In genomic region chr21:36657999-36658398, GRCh38 we compare ENCODE assay signal across 31 cellular contexts. TPM values are rescaled to one million over a fixed set of nuclear protein-coding genes. Genes with fewer than 3 reads are reported as not detected.
"Had no signal": no experiment of that assay in that cellular context is flagged by ENCODE, and none has a peak within 500 bp of the region (broad histone marks: within the 10 kb centered on the region; RNA-seq: fewer than 3 reads in every experiment).

No MANE protein-coding gene starts in this region.

- ATAC-seq: activated CD4-positive, alpha-beta T cell treated with anti-CD3 and anti-CD28 coated beads for 36 hours; activated CD8-positive, alpha-beta memory T cell treated with anti-CD3 and anti-CD28 coated beads, Interleukin-2, amount 10 ng/mL, durations not matched to agents 7 days and 5 days; activated CD8-positive, alpha-beta T cell treated with anti-CD3 and anti-CD28 coated beads, Interleukin-2, amount 10 ng/mL, durations not matched to agents 7 days and 5 days; activated naive CD8-positive, alpha-beta T cell treated with anti-CD3 and anti-CD28 coated beads, Interleukin-2, amount 50 U/mL, for 24 hours had no signal

- DNase-seq: activated B cell treated with CpG ODN at 0.5 μM for 24 hours; activated CD4-positive, alpha-beta memory T cell treated with anti-CD3 and anti-CD28 coated beads, Interleukin-2, amount 10 ng/mL, durations not matched to agents 7 days and 5 days; activated CD4-positive, alpha-beta T cell treated with anti-CD3 and anti-CD28 coated beads for 1 hour; activated CD4-positive, alpha-beta T cell treated with anti-CD3 and anti-CD28 coated beads for 36 hours; activated CD4-positive, alpha-beta T cell treated with anti-CD3 and anti-CD28 coated beads for 48 hours; activated CD4-positive, alpha-beta T cell treated with anti-CD3 and anti-CD28 coated beads, Interleukin-2, amount 10 ng/mL, durations not matched to agents 7 days and 5 days; activated CD4-positive, alpha-beta T cell treated with anti-CD3 and anti-CD28 coated beads, Interleukin-2, amount 50 U/mL, for 48 hours; activated CD8-positive, alpha-beta memory T cell treated with anti-CD3 and anti-CD28 coated beads for 24 hours; activated CD8-positive, alpha-beta memory T cell treated with anti-CD3 and anti-CD28 coated beads, Interleukin-2, amount 10 ng/mL, durations not matched to agents 7 days and 5 days; activated CD8-positive, alpha-beta memory T cell treated with anti-CD3 and anti-CD28 coated beads, Interleukin-2, amount 50 U/mL, for 48 hours; activated CD8-positive, alpha-beta T cell treated with anti-CD3 and anti-CD28 coated beads, Interleukin-2, amount 10 ng/mL, durations not matched to agents 7 days and 5 days; activated effector memory CD4-positive, alpha-beta T cell treated with Interleukin-2 at 50 U/mL for 16 hours; activated gamma-delta T cell; activated naive CD4-positive, alpha-beta T cell treated with anti-CD3 and anti-CD28 coated beads, Interleukin-2, amount 10 ng/mL, durations not matched to agents 7 days and 5 days; activated naive CD4-positive, alpha-beta T cell treated with Interleukin-2 at 50 U/mL for 16 hours; activated naive CD8-positive, alpha-beta T cell treated with anti-CD3 and anti-CD28 coated beads, Interleukin-2, amount 10 ng/mL, durations not matched to agents 7 days and 5 days; activated naive CD8-positive, alpha-beta T cell treated with anti-CD3 and anti-CD28 coated beads, Interleukin-2, amount 50 U/mL, for 24 hours; activated T-cell treated with anti-CD3 and anti-CD28 coated beads, Interleukin-2, amount 50 U/mL, for 24 hours; activated T-cell treated with anti-CD3 and anti-CD28 coated beads, Interleukin-2, amount 50 U/mL, for 48 hours; amygdala; anterior cingulate cortex; caudate nucleus; T-helper 1 cell; T-helper 2 cell; T-helper 9 cell; WERI-Rb-1 had no signal

- FAIRE-seq: bronchial epithelial cell, colon had no signal

- H3K36me3 ChIP-seq: ascending aorta, cardiac muscle cell, WERI-Rb-1 had no signal

- H3K4me3 ChIP-seq: ascending aorta, cardiac muscle cell had no signal

- H3K9me3 ChIP-seq: ascending aorta had no signal

- H3K4me1 ChIP-seq: ascending aorta had no signal

- H3K27ac ChIP-seq: ascending aorta, cardiac muscle cell, WERI-Rb-1 had no signal

- H3K27me3 ChIP-seq: cardiac muscle cell had no signal

RNA-seq across cellular contexts. Expression of gene SIM2, which starts 40.9 kb away (rescaled TPM):
- total RNA-seq: activated B cell treated with CpG ODN at 0.5 μM for 24 hours; activated CD8-positive, alpha-beta T cell treated with anti-CD3 and anti-CD28 coated beads, Interleukin-2, amount 10 ng/mL, durations not matched to agents 7 days and 5 days; activated naive CD8-positive, alpha-beta T cell treated with anti-CD3 and anti-CD28 coated beads, Interleukin-2, amount 10 ng/mL, durations not matched to agents 7 days and 5 days; ascending aorta; cardiac muscle cell; cerebellum had no signal
